In the genomic region with DNA sequence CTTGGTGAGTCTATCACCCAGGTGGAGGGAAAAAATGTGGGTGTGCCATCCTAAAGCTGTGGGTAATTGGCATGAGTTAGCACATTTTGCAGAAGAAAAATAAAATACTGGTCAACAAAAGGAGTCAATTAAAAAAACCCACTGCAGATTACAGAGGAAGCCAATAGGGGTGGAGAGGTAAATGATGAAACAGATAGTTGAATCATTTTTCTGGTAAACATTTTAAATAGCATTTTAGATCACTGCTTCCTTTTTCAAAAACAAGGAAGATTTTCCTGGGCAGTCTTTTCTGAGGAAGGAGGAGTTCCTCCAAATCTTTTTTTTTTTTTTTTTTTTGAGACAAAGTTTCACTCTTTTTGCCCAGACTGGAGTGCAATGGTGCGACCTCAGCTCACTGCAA, we compare ENCODE assay signal across 21 cellular contexts. TPM values are rescaled to one million over a fixed set of nuclear protein-coding genes. Genes with fewer than 3 reads are reported as not detected.
DNase-seq lines count a peak whose midpoint lies in the region; ATAC-seq, FAIRE-seq and TF ChIP-seq lines count a peak whose summit lies in the region.
"Had no signal": no experiment of that assay in that cellular context is flagged by ENCODE, and none has a peak within 500 bp of the region (broad histone marks: within the 10 kb centered on the region; RNA-seq: fewer than 3 reads in every experiment).

No MANE protein-coding gene starts in this region.

- H3K4me3 Mint-ChIP-seq in activated CD8-positive, alpha-beta memory T cell treated with anti-CD3 and anti-CD28 coated beads, Interleukin-2, amount 10 ng/mL, durations not matched to agents 7 days and 5 days: no peak overlapping the region
- no peak overlapping the region for H3K4me3 Mint-ChIP-seq in activated CD8-positive, alpha-beta T cell treated with anti-CD3 and anti-CD28 coated beads for 36 hours
- H3K4me3 Mint-ChIP-seq: HFFc6 had no signal

- no peak overlapping the region for H3K27ac Mint-ChIP-seq in activated CD8-positive, alpha-beta memory T cell treated with anti-CD3 and anti-CD28 coated beads, Interleukin-2, amount 10 ng/mL, durations not matched to agents 7 days and 5 days
- no peak overlapping the region for H3K27ac Mint-ChIP-seq in activated CD8-positive, alpha-beta T cell treated with anti-CD3 and anti-CD28 coated beads for 36 hours
- H3K27ac Mint-ChIP-seq: HFFc6 had no signal

- no peak for TF ChIP-seq RAD21 in K562 (CRISPR knock-in tag; conservative IDR thresholded peaks at IDR 0.05 in 1 of 2, IDR thresholded peaks at IDR 0.05 in 1 of 2)

- no peaks in the 10 kb centered on the region for H3K9me3 Mint-ChIP-seq in activated CD8-positive, alpha-beta memory T cell treated with anti-CD3 and anti-CD28 coated beads, Interleukin-2, amount 10 ng/mL, durations not matched to agents 7 days and 5 days (ENCODE audit: low read depth)
- no peaks in the 10 kb centered on the region for H3K9me3 Mint-ChIP-seq in activated CD8-positive, alpha-beta T cell treated with anti-CD3 and anti-CD28 coated beads for 36 hours
- H3K9me3 Mint-ChIP-seq: HFFc6 had no signal

- in situ Hi-C loops in K562 (cut with MboI): no loop called here

- H3K79me2 ChIP-seq in K562 (ENCODE audit: control insufficient read depth, insufficient read depth, low read length): no peaks in the 10 kb centered on the region

- TF ChIP-seq POLR2A in K562 (conservative IDR thresholded peaks at IDR 0.05): no peak

- TF ChIP-seq EP300 in K562 (IDR thresholded peaks at IDR 0.05; ENCODE audit: low read length): no peak

- no peak for ATAC-seq in activated CD8-positive, alpha-beta memory T cell treated with anti-CD3 and anti-CD28 coated beads, Interleukin-2, amount 10 ng/mL, durations not matched to agents 7 days and 5 days
- ATAC-seq in K562 (no peak), HG03342 (IDR thresholded peaks at IDR 0.05; ENCODE audit: unreplicated experiment) (no peak), HG02973 (IDR thresholded peaks at IDR 0.05; ENCODE audit: unreplicated experiment) (no peak)
- no peak for ATAC-seq in activated CD8-positive, alpha-beta T cell treated with anti-CD3 and anti-CD28 coated beads for 36 hours
- ATAC-seq: HepG2 had no signal

- no peak for TF ChIP-seq CTCF in K562 (IDR thresholded peaks at IDR 0.05 in 2 of 3, conservative IDR thresholded peaks at IDR 0.05 in 1 of 3; ENCODE audit: insufficient read depth in 2 of 3, low read depth in 1 of 3, low read length in 3 of 3)
- no peak for TF ChIP-seq CTCF in activated CD8-positive, alpha-beta T cell treated with anti-CD3 and anti-CD28 coated beads for 36 hours (IDR thresholded peaks at IDR 0.05)

- H3K9me1 ChIP-seq in K562 (ENCODE audit: control insufficient read depth, insufficient read depth, low read length): no peaks in the 10 kb centered on the region

- no peak overlapping the region for H2AFZ ChIP-seq in K562 (ENCODE audit: low read depth, low read length)

- CTCF ChIA-PET in activated CD8-positive, alpha-beta memory T cell treated with anti-CD3 and anti-CD28 coated beads, Interleukin-2, amount 10 ng/mL, durations not matched to agents 7 days and 5 days (lab: Charles Lee): interaction anchor here (1.0 kb wide), 1 partner anchor 86 kb away, joined by 3 read pairs; no protein-coding TSS in a partner anchor
- CTCF ChIA-PET in K562 (lab: Yijun Ruan, JAX; ENCODE audit: low intra/inter-chr PET ratio): no interaction called here
- CTCF ChIA-PET in activated CD8-positive, alpha-beta T cell treated with anti-CD3 and anti-CD28 coated beads for 36 hours (lab: Charles Lee): no interaction called here

- H3K4me1 ChIP-seq in K562 (replicated peaks in 1 of 2; ENCODE audit: control insufficient read depth in 2 of 2, insufficient read depth in 2 of 2, low read length in 2 of 2): peaks cover 47 to 51% of the 10 kb centered on the region in 2 experiments

- FAIRE-seq in K562 (lab: Jason Lieb, UNC): no peak
- FAIRE-seq: A204.1, D721Med, GM12891, H54, HepG2, RCC 7860 had no signal

- H3K27me3 ChIP-seq in K562 (ENCODE audit: control insufficient read depth in 2 of 2, insufficient read depth in 2 of 2, low read length in 2 of 2): no peaks in the 10 kb centered on the region

- peak; percentile 10 for DNase-seq in activated CD8-positive, alpha-beta memory T cell treated with anti-CD3 and anti-CD28 coated beads, Interleukin-2, amount 50 U/mL, for 48 hours
- no peak for DNase-seq in activated CD8-positive, alpha-beta memory T cell treated with anti-CD3 and anti-CD28 coated beads, Interleukin-2, amount 10 ng/mL, durations not matched to agents 7 days and 5 days
- peak; percentile 49 for DNase-seq in MV-4-11 (lab: John Stamatoyannopoulos, UW)
- no peak for DNase-seq in K562 (ENCODE audit: extremely low read depth in 1 of 4, low spot score in 3 of 4)
- no peak for DNase-seq in activated CD8-positive, alpha-beta T cell treated with anti-CD3 and anti-CD28 coated beads for 36 hours
- DNase-seq in NCI-H524 (lab: John Stamatoyannopoulos, UW): no peak
- DNase-seq: HFFc6, NCI-H1105 treated with DMSO at 0.1 percent for 48 hours, NCI-H1694 treated with DMSO at 0.1 percent for 48 hours, NCI-H82, Right ventricle myocardium superior, SW 1271 had no signal

- H3K4me2 ChIP-seq in K562 (ENCODE audit: insufficient read depth, low read length): no peak overlapping the region

- no peak overlapping the region for H3K4me3 ChIP-seq in K562
- H3K4me3 ChIP-seq: BLaER1 treated with 17β-estradiol and CSF1 and Interleukin-3, amounts not matched to agents 10 nM and 100 nM had no signal

- peaks cover 3% of the 10 kb centered on the region for H3K36me3 Mint-ChIP-seq in activated CD8-positive, alpha-beta memory T cell treated with anti-CD3 and anti-CD28 coated beads, Interleukin-2, amount 10 ng/mL, durations not matched to agents 7 days and 5 days
- H3K36me3 Mint-ChIP-seq in activated CD8-positive, alpha-beta T cell treated with anti-CD3 and anti-CD28 coated beads for 36 hours (ENCODE audit: low read depth): no peaks in the 10 kb centered on the region

- no peak overlapping the region for H3K27ac ChIP-seq in K562 (ENCODE audit: extremely low read depth, low read depth, low read length)

- H3K9ac ChIP-seq in K562 (ENCODE audit: insufficient read depth in 1 of 2, low read depth in 2 of 2, low read length in 2 of 2): no peak overlapping the region
- H3K9ac ChIP-seq: BLaER1 treated with 17β-estradiol and CSF1 and Interleukin-3, amounts not matched to agents 10 nM and 100 nM had no signal

- intact Hi-C loops in K562 (cut with micrococcal nuclease): no loop called here
- intact Hi-C loops in activated CD8-positive, alpha-beta T cell treated with anti-CD3 and anti-CD28 coated beads for 36 hours (cut with micrococcal nuclease): no loop called here

- H3K4me1 Mint-ChIP-seq in activated CD8-positive, alpha-beta memory T cell treated with anti-CD3 and anti-CD28 coated beads, Interleukin-2, amount 10 ng/mL, durations not matched to agents 7 days and 5 days: peaks cover 33% of the 10 kb centered on the region
- peaks cover 36% of the 10 kb centered on the region for H3K4me1 Mint-ChIP-seq in activated CD8-positive, alpha-beta T cell treated with anti-CD3 and anti-CD28 coated beads for 36 hours (ENCODE audit: low read depth)

- H3K27me3 Mint-ChIP-seq in activated CD8-positive, alpha-beta memory T cell treated with anti-CD3 and anti-CD28 coated beads, Interleukin-2, amount 10 ng/mL, durations not matched to agents 7 days and 5 days: peaks cover 12% of the 10 kb centered on the region
- peaks cover 10% of the 10 kb centered on the region for H3K27me3 Mint-ChIP-seq in activated CD8-positive, alpha-beta T cell treated with anti-CD3 and anti-CD28 coated beads for 36 hours

- BruUV-seq in K562 (replicated peaks; lab: Mats Ljungman, UMichigan): no TSS peak

- POLR2A ChIA-PET in K562 (lab: Yijun Ruan, JAX): no interaction called here
- POLR2A ChIA-PET in activated CD8-positive, alpha-beta T cell treated with anti-CD3 and anti-CD28 coated beads for 36 hours (lab: Charles Lee): interaction anchor here (1.0 kb wide), 1 partner anchor 103 kb away, joined by 3 read pairs; no protein-coding TSS in a partner anchor

- no peaks in the 10 kb centered on the region for H3K36me3 ChIP-seq in K562 (ENCODE audit: control insufficient read depth, insufficient read depth, low read length)
- H3K36me3 ChIP-seq: BLaER1 treated with 17β-estradiol and CSF1 and Interleukin-3, amounts not matched to agents 10 nM and 100 nM had no signal

- H4K20me1 ChIP-seq in K562 (replicated peaks; ENCODE audit: control insufficient read depth, insufficient read depth, low read length): no peaks in the 10 kb centered on the region
- H4K20me1 ChIP-seq: BLaER1 treated with 17β-estradiol and CSF1 and Interleukin-3, amounts not matched to agents 10 nM and 100 nM had no signal

- H3K9me3 ChIP-seq in K562 (replicated peaks; ENCODE audit: control insufficient read depth, insufficient read depth, low read depth, low read length): no peaks in the 10 kb centered on the region

- 88% methylated on average over 1 of the region's 1 CpG for WGBS in K562 (ENCODE audit: insufficient coverage, low coverage, missing lambda C conversion rate)

RNA-seq across cellular contexts. Expression of a gene that starts 5.1 kb away (rescaled TPM):
- total RNA-seq in activated CD8-positive, alpha-beta memory T cell treated with anti-CD3 and anti-CD28 coated beads, Interleukin-2, amount 10 ng/mL, durations not matched to agents 7 days and 5 days: 10 to 100 TPM; 37.2 to 46.9 TPM
- total RNA-seq in K562 (2011; cell fraction: chromatin; rRNA removed; ENCODE audit: low replicate concordance): 13.8 and 14.5 TPM in 2 replicates
- 9.5 and 15.5 TPM in 2 replicates for total RNA-seq in K562 (2011; cell fraction: nucleolus; rRNA removed)
- 13.6 and 14.7 TPM in 2 replicates for total RNA-seq in K562 (2011; cell fraction: nucleoplasm; rRNA removed)
- total RNA-seq in K562 (2014; rRNA removed) (48.2 and 59.6 TPM in 2 replicates), K562 (2014; rRNA removed; fragmentation: Illumina TruSeq; extraction: Trizol) (54.4 and 54.8 TPM in 2 replicates), K562 (2015; rRNA removed; fragmentation: Illumina TruSeq; extraction: Trizol) (48.3 and 48.5 TPM in 2 replicates), K562 (2021) (50.9 and 56.6 TPM in 2 replicates)
- polyA plus RNA-seq in K562 (2011; rRNA removed) (52.5 and 61.5 TPM in 2 replicates), K562 (2014; fragmentation: Illumina TruSeq; extraction: Trizol) (64.2 and 69.0 TPM in 2 replicates), K562 (2014; fragmentation: Nextera tagmentation; extraction: Ambion mirVana) (100 to 1,000 TPM; 125 to 147 TPM), K562 (2014; rRNA removed) (77.7 and 79.7 TPM in 2 replicates)
- 29.0 and 42.5 TPM in 2 replicates for polyA plus RNA-seq in K562 (2011; cell fraction: cytosol; rRNA removed)
- polyA plus RNA-seq in K562 (2011; cell fraction: nucleus; rRNA removed): 11.2 and 19.2 TPM in 2 replicates
- polyA plus RNA-seq in K562 (2012): 79.1 and 113 TPM in 2 replicates
- 36.3 and 37.4 TPM in 2 replicates for polyA minus RNA-seq in K562 (2011; rRNA and poly(A)+ RNA removed)
- polyA minus RNA-seq in K562 (2011; cell fraction: cytosol; rRNA and poly(A)+ RNA removed): 20.9 and 23.4 TPM in 2 replicates
- polyA minus RNA-seq in K562 (2011; cell fraction: nucleus; rRNA and poly(A)+ RNA removed): 6.1 and 10.4 TPM in 2 replicates
- 10 to 100 TPM; 30.9 to 34.2 TPM for total RNA-seq in activated CD8-positive, alpha-beta T cell treated with anti-CD3 and anti-CD28 coated beads for 36 hours

RNA-seq across cellular contexts. Expression of a gene that starts 24.1 kb away (rescaled TPM):
- 10 to 100 TPM; 66.7 to 73.0 TPM for total RNA-seq in activated CD8-positive, alpha-beta memory T cell treated with anti-CD3 and anti-CD28 coated beads, Interleukin-2, amount 10 ng/mL, durations not matched to agents 7 days and 5 days
- 181 and 261 TPM in 2 replicates for total RNA-seq in K562 (2011; cell fraction: chromatin; rRNA removed; ENCODE audit: low replicate concordance)
- 81.2 and 117 TPM in 2 replicates for total RNA-seq in K562 (2011; cell fraction: nucleolus; rRNA removed)
- 236 and 385 TPM in 2 replicates for total RNA-seq in K562 (2011; cell fraction: nucleoplasm; rRNA removed)
- total RNA-seq in K562 (2014; rRNA removed) (105 and 109 TPM in 2 replicates), K562 (2014; rRNA removed; fragmentation: Illumina TruSeq; extraction: Trizol) (197 TPM in 2 replicates), K562 (2015; rRNA removed; fragmentation: Illumina TruSeq; extraction: Trizol) (130 and 143 TPM in 2 replicates), K562 (2021) (137 and 149 TPM in 2 replicates)
- polyA plus RNA-seq in K562 (2011; rRNA removed) (98.9 and 105 TPM in 2 replicates), K562 (2014; fragmentation: Illumina TruSeq; extraction: Trizol) (190 and 215 TPM in 2 replicates), K562 (2014; fragmentation: Nextera tagmentation; extraction: Ambion mirVana) (100 to 1,000 TPM; 432 to 463 TPM), K562 (2014; rRNA removed) (181 and 203 TPM in 2 replicates)
- 79.1 and 145 TPM in 2 replicates for polyA plus RNA-seq in K562 (2011; cell fraction: cytosol; rRNA removed)
- 90.7 and 107 TPM in 2 replicates for polyA plus RNA-seq in K562 (2011; cell fraction: nucleus; rRNA removed)
- 163 and 167 TPM in 2 replicates for polyA plus RNA-seq in K562 (2012)
- polyA minus RNA-seq in K562 (2011; rRNA and poly(A)+ RNA removed): 110 and 121 TPM in 2 replicates
- 39.2 and 42.5 TPM in 2 replicates for polyA minus RNA-seq in K562 (2011; cell fraction: cytosol; rRNA and poly(A)+ RNA removed)
- 60.6 and 89.1 TPM in 2 replicates for polyA minus RNA-seq in K562 (2011; cell fraction: nucleus; rRNA and poly(A)+ RNA removed)
- total RNA-seq in activated CD8-positive, alpha-beta T cell treated with anti-CD3 and anti-CD28 coated beads for 36 hours: 10 to 100 TPM; 78.8 to 85.6 TPM

Comparison
In these comparisons a context has a peak if more than half of its experiments do, and no peak if none do; other contexts are left out.
1. DNase-seq: peak in activated CD8-positive, alpha-beta memory T cell treated with anti-CD3 and anti-CD28 coated beads, Interleukin-2, amount 50 U/mL, for 48 hours (single experiment) and MV-4-11 (single experiment); none in activated CD8-positive, alpha-beta memory T cell treated with anti-CD3 and anti-CD28 coated beads, Interleukin-2, amount 10 ng/mL, durations not matched to agents 7 days and 5 days (single experiment), K562 (0 of 4), activated CD8-positive, alpha-beta T cell treated with anti-CD3 and anti-CD28 coated beads for 36 hours (single experiment) and NCI-H524 (0 of 2).